Comparison of ENCODE assay signal across 1 cellular context in the genomic region with DNA sequence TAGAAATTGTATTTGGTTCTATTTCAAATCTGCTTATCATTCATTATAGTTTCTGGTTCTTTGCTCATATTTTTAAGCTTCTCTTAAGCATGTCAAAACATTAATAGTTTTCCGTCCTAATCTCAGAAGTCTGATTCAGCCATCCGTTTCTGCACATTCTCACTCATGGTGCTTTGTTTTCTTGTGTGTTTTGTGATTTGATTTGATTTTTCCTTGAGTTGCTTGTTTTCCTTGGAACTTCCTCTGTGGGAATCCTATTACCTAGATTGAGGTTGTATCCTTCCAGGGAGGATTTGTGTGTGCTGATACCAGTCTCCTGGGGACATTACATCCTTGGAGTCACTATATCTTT.
TF ChIP-seq lines count a peak whose summit lies in the region.

No MANE protein-coding gene starts in this region.

TF ChIP-seq in K562, 482 proteins besides CTCF, POLR2A, EP300 and RAD21 (continued from another document):
- TF ChIP-seq ZBTB11 (CRISPR knock-in tag; IDR thresholded peaks at IDR 0.05) (no peak), RBFOX2 (IDR thresholded peaks at IDR 0.05; ENCODE audit: low read depth, low read length) (no peak), HCFC1 (IDR thresholded peaks at IDR 0.05; ENCODE audit: low read depth, low read length) (no peak), ZNF3 (CRISPR knock-in tag; IDR thresholded peaks at IDR 0.05) (no peak), EP400 (IDR thresholded peaks at IDR 0.05) (0 out of 2 replicates have a peak, but pooled peaks have one; percentile 6)
- TF ChIP-seq, protein P1, sequence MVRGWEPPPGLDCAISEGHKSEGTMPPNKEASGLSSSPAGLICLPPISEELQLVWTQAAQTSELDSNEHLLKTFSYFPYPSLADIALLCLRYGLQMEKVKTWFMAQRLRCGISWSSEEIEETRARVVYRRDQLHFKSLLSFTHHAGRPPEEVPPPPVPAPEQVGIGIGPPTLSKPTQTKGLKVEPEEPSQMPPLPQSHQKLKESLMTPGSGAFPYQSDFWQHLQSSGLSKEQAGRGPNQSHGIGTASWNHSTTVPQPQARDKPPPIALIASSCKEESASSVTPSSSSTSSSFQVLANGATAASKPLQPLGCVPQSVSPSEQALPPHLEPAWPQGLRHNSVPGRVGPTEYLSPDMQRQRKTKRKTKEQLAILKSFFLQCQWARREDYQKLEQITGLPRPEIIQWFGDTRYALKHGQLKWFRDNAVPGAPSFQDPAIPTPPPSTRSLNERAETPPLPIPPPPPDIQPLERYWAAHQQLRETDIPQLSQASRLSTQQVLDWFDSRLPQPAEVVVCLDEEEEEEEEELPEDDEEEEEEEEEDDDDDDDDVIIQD (CRISPR knock-in tag; IDR thresholded peaks at IDR 0.05) = no peak
